Comparison of ENCODE assay signal across 1 cellular context in the genomic region with DNA sequence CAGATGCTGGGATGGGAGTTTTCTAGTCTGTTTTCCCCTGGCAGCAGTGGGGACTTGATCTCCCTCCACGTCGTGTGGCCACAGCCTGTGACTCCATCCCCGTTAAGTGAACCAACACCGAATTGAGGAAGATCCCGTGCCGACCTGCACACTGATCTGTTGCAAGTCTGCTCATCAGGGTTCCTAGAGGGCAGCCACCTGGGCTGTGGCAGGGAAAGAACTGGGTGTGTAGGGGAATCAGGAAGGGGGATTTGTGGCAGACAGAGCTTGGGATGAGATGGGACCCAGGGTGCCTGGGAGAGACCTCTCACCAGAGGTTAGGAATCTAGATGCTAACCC.
TF ChIP-seq lines count a peak whose summit lies in the region.

No MANE protein-coding gene starts in this region.

TF ChIP-seq in GM23338, 12 proteins besides CTCF, POLR2A, EP300 and RAD21 (continued from another document):
- TF ChIP-seq, protein P1, sequence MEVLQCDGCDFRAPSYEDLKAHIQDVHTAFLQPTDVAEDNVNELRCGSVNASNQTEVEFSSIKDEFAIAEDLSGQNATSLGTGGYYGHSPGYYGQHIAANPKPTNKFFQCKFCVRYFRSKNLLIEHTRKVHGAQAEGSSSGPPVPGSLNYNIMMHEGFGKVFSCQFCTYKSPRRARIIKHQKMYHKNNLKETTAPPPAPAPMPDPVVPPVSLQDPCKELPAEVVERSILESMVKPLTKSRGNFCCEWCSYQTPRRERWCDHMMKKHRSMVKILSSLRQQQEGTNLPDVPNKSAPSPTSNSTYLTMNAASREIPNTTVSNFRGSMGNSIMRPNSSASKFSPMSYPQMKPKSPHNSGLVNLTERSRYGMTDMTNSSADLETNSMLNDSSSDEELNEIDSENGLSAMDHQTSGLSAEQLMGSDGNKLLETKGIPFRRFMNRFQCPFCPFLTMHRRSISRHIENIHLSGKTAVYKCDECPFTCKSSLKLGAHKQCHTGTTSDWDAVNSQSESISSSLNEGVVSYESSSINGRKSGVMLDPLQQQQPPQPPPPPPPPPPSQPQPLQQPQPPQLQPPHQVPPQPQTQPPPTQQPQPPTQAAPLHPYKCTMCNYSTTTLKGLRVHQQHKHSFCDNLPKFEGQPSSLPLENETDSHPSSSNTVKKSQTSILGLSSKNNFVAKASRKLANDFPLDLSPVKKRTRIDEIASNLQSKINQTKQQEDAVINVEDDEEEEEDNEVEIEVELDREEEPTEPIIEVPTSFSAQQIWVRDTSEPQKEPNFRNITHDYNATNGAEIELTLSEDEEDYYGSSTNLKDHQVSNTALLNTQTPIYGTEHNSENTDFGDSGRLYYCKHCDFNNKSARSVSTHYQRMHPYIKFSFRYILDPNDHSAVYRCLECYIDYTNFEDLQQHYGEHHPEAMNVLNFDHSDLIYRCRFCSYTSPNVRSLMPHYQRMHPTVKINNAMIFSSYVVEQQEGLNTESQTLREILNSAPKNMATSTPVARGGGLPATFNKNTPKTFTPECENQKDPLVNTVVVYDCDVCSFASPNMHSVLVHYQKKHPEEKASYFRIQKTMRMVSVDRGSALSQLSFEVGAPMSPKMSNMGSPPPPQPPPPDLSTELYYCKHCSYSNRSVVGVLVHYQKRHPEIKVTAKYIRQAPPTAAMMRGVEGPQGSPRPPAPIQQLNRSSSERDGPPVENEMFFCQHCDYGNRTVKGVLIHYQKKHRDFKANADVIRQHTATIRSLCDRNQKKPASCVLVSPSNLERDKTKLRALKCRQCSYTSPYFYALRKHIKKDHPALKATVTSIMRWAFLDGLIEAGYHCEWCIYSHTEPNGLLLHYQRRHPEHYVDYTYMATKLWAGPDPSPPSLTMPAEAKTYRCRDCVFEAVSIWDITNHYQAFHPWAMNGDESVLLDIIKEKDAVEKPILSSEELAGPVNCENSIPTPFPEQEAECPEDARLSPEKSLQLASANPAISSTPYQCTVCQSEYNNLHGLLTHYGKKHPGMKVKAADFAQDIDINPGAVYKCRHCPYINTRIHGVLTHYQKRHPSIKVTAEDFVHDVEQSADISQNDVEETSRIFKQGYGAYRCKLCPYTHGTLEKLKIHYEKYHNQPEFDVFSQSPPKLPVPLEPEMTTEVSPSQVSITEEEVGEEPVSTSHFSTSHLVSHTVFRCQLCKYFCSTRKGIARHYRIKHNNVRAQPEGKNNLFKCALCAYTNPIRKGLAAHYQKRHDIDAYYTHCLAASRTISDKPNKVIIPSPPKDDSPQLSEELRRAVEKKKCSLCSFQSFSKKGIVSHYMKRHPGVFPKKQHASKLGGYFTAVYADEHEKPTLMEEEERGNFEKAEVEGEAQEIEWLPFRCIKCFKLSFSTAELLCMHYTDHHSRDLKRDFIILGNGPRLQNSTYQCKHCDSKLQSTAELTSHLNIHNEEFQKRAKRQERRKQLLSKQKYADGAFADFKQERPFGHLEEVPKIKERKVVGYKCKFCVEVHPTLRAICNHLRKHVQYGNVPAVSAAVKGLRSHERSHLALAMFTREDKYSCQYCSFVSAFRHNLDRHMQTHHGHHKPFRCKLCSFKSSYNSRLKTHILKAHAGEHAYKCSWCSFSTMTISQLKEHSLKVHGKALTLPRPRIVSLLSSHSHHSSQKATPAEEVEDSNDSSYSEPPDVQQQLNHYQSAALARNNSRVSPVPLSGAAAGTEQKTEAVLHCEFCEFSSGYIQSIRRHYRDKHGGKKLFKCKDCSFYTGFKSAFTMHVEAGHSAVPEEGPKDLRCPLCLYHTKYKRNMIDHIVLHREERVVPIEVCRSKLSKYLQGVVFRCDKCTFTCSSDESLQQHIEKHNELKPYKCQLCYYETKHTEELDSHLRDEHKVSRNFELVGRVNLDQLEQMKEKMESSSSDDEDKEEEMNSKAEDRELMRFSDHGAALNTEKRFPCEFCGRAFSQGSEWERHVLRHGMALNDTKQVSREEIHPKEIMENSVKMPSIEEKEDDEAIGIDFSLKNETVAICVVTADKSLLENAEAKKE (CRISPR knock-in tag; IDR thresholded peaks at IDR 0.05) = no peak
- TF ChIP-seq EZH2 (IDR thresholded peaks at IDR 0.05; ENCODE audit: low read depth, unreplicated experiment) (no peak), CREB1 (CRISPR knock-in tag; IDR thresholded peaks at IDR 0.05; ENCODE audit: low read depth) (no peak), ZNF331 (CRISPR knock-in tag; IDR thresholded peaks at IDR 0.05; ENCODE audit: low read depth) (no peak), STAT1 (IDR thresholded peaks at IDR 0.05; ENCODE audit: unreplicated experiment) (no peak), JUNB (IDR thresholded peaks at IDR 0.05; ENCODE audit: unreplicated experiment) (no peak), EZH2phosphoT487 (IDR thresholded peaks at IDR 0.05; ENCODE audit: unreplicated experiment) (no peak)
